ENCODE assay signal across 8 cellular contexts in the genomic region with DNA sequence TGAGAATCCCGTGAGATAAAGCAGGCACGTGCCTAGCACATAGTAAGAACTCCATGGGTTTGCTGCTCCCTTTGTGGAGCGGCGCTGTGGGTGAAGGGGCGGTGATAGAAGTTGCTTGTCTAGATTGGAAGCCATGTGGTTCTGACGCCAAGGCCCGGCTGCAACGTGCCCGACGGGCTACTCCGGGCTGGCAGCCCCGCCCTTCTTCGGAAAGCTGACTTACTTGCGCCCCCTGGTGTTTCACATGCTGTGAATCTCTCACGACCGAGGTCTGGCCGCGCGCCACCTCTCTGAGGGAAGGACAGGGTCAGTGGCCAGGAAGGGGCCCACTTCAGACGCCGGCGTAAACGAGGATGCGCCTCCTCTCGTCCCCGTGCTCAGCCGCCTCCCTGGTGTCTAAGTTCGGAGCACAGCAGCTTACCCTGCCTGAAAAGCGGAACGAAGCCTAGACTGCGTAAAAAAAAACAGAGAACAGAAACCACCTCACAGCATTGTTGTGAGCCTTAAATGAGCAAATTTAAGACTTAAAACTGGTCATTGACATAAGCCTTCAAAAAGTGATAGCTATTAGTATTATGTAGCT.
A peak's percentile ranks its signal among the peaks of the same experiment; 100 is the strongest.
DNase-seq lines count a peak whose midpoint lies in the region; ATAC-seq and TF ChIP-seq lines count a peak whose summit lies in the region.

No MANE protein-coding gene starts in this region.

- peak; percentile 39 for TF ChIP-seq POLR2A in GM18951 (IDR thresholded peaks at IDR 0.05; ENCODE audit: extremely low read depth, insufficient read depth, insufficient read length)

- ATAC-seq in HG03175 (IDR thresholded peaks at IDR 0.05; ENCODE audit: unreplicated experiment) = peak; percentile 90

- in situ Hi-C loops in GM18951 (cut with MboI; ENCODE audit: low sequenced_read_pairs, unreplicated experiment) = loop anchor here (10.0 kb wide), 1 partner anchor 71 kb away; the partner anchor contains the start of gene CTTNBP2NL

- peak; percentile 80 for TF ChIP-seq CTCF in AG09319 (IDR thresholded peaks at IDR 0.05; ENCODE audit: low read depth, low read length)

- DNase-seq in AG09319 (ENCODE audit: extremely low read depth, low read depth) (peak; percentile 87), NCI-H2227 treated with DMSO at 0.1 percent for 48 hours (lab: John Stamatoyannopoulos, UW) (peak; percentile 91), caudate nucleus (lab: John Stamatoyannopoulos, UW) (peak; percentile 50 to 97 (median 90)), islet precursor cell (peak; percentile 97)
- DNase-seq in activated CD4-positive, CD25-positive, alpha-beta regulatory T cell (lab: John Stamatoyannopoulos, UW) = peak; percentile 69 to 79 (median 74)
- DNase-seq in stimulated activated CD4-positive, alpha-beta T cell treated with anti-CD3 and anti-CD28 coated beads, Interleukin-12 subunit alpha, Interleukin-12 subunit beta, amount 100 ng/mL, for 48 hours (ENCODE audit: low read depth in 2 of 3, low spot score in 1 of 3) = peak; percentile 78 to 94 (median 83)

- H3K27ac ChIP-seq in caudate nucleus (ENCODE audit: low read depth, low read length) = peak overlapping the region; percentile 77

Comparison
In these comparisons a context has a peak if more than half of its experiments do, and no peak if none do; other contexts are left out.
1. Peak in every context shown above with its lines: DNase-seq, ATAC-seq and H3K27ac ChIP-seq.